Comparison of ENCODE assay signal across 14 cellular contexts in genomic region chr11:122192634-122193245, GRCh38.
DNase-seq lines count a peak whose midpoint lies in the region; ATAC-seq, FAIRE-seq and TF ChIP-seq lines count a peak whose summit lies in the region.
"Had no signal": no experiment of that assay in that cellular context is flagged by ENCODE, and none has a peak within 500 bp of the region (broad histone marks: within the 10 kb centered on the region; RNA-seq: fewer than 3 reads in every experiment).

No MANE protein-coding gene starts in this region.

- no peak for TF ChIP-seq CTCF in astrocyte of the spinal cord (IDR thresholded peaks at IDR 0.05; ENCODE audit: low read depth, low read length)

- H3K27me3 ChIP-seq in layer of hippocampus (ENCODE audit: control insufficient read depth, insufficient read depth, low read length): no peaks in the 10 kb centered on the region
- H3K27me3 ChIP-seq: body of pancreas, sigmoid colon had no signal

- in situ Hi-C loops in astrocyte of the spinal cord (cut with HindIII; ENCODE audit: low sequenced_read_pairs): no loop called here

- peak; percentile 44 for ATAC-seq in HG03432 (IDR thresholded peaks at IDR 0.05; ENCODE audit: unreplicated experiment)
- ATAC-seq: activated CD8-positive, alpha-beta memory T cell treated with anti-CD3 and anti-CD28 coated beads, Interleukin-2, amount 10 ng/mL, durations not matched to agents 7 days and 5 days; body of pancreas had no signal

- no peak for FAIRE-seq in frontal cortex (lab: Jason Lieb, UNC)

- H3K4me3 ChIP-seq in astrocyte of the spinal cord (ENCODE audit: low read depth, low read length): no peak overlapping the region
- H3K4me3 ChIP-seq: body of pancreas, sigmoid colon had no signal

- DNase-seq in EH (ENCODE audit: low read depth) (peak; percentile 74), astrocyte of the spinal cord (ENCODE audit: low read depth, low spot score) (peak; percentile 66), C1 segment of cervical spinal cord (lab: John Stamatoyannopoulos, UW) (no peak), frontal cortex (ENCODE audit: low spot score in 2 of 2) (no peak), NCI-H2227 (lab: John Stamatoyannopoulos, UW; ENCODE audit: unreplicated experiment) (no peak), NCI-H2029 treated with DMSO at 0.1 percent for 48 hours (lab: John Stamatoyannopoulos, UW) (no peak)
- DNase-seq: activated CD8-positive, alpha-beta memory T cell treated with anti-CD3 and anti-CD28 coated beads, Interleukin-2, amount 10 ng/mL, durations not matched to agents 7 days and 5 days; body of pancreas; immature natural killer cell; KBM-7; naive B cell; sigmoid colon had no signal

- peak overlapping the region; percentile 3 for H3K27ac ChIP-seq in layer of hippocampus (ENCODE audit: low read depth, low read length)
- H3K27ac ChIP-seq: body of pancreas had no signal

Comparison
In these comparisons a context has a peak if more than half of its experiments do, and no peak if none do; other contexts are left out.
1. DNase-seq: peak in EH (single experiment) and astrocyte of the spinal cord (single experiment); none in C1 segment of cervical spinal cord (0 of 14), frontal cortex (0 of 2), NCI-H2227 (single experiment) and NCI-H2029 treated with DMSO at 0.1 percent for 48 hours (single experiment).